In the genomic region with DNA sequence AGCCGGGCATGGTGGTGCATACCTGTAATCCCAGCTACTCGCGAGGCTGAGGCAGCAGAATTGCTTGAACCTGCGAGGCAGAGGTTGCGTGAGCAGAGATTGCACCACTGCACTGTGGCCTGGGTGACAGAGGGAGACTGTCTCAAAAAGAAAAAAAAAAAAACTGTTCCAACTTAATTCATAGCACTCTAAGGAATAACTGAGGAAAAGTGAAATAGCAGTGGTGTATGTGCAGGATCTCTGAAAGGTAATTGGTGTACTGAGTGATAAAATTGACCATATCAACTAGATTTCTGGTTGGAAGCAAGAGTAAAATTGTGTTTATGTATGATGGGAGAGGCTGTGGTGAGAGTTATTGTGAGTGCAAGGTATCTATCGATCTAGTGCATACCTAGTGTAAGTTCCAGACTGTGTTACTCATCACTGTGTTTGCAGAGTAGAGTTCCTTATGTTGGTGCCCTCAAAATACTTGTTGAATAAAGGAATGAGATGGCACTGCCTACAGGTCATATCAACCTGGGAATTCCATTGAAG, we compare ENCODE assay signal across 1 cellular context.
TF ChIP-seq lines count a peak whose summit lies in the region.

No MANE protein-coding gene starts in this region.

TF ChIP-seq in HEK293, 187 proteins besides CTCF, POLR2A, EP300 and RAD21 (continued from another document):
- TF ChIP-seq ZNF521 (tag by site-specific recombination; IDR thresholded peaks at IDR 0.05), result no peak
- no peak for TF ChIP-seq ZNF677 (tag by site-specific recombination; IDR thresholded peaks at IDR 0.05)
- TF ChIP-seq ZSCAN16 (tag by site-specific recombination; IDR thresholded peaks at IDR 0.05), result no peak
- TF ChIP-seq GFI1B (tag by site-specific recombination; IDR thresholded peaks at IDR 0.05), result no peak
- TF ChIP-seq ZNF311 (tag by site-specific recombination; IDR thresholded peaks at IDR 0.05; ENCODE audit: borderline replicate concordance), result no peak
- no peak for TF ChIP-seq ZFHX2 (tag by site-specific recombination; conservative IDR thresholded peaks at IDR 0.05)
- peak; percentile 90 for TF ChIP-seq PRDM1 (tag by site-specific recombination; IDR thresholded peaks at IDR 0.05)
- TF ChIP-seq ZFP41 (tag by site-specific recombination; IDR thresholded peaks at IDR 0.05; ENCODE audit: borderline replicate concordance), result no peak
- no peak for TF ChIP-seq ZNF394 (tag by site-specific recombination; IDR thresholded peaks at IDR 0.05; ENCODE audit: borderline replicate concordance)
- TF ChIP-seq SP3 (tag by site-specific recombination; IDR thresholded peaks at IDR 0.05), result no peak
- TF ChIP-seq, protein P1, sequence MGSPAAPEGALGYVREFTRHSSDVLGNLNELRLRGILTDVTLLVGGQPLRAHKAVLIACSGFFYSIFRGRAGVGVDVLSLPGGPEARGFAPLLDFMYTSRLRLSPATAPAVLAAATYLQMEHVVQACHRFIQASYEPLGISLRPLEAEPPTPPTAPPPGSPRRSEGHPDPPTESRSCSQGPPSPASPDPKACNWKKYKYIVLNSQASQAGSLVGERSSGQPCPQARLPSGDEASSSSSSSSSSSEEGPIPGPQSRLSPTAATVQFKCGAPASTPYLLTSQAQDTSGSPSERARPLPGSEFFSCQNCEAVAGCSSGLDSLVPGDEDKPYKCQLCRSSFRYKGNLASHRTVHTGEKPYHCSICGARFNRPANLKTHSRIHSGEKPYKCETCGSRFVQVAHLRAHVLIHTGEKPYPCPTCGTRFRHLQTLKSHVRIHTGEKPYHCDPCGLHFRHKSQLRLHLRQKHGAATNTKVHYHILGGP (tag by site-specific recombination; IDR thresholded peaks at IDR 0.05), result no peak
